ENCODE assay signal across 8 cellular contexts in genomic region chr12:5432011-5432400, GRCh38. TPM values are rescaled to one million over a fixed set of nuclear protein-coding genes. Genes with fewer than 3 reads are reported as not detected.
DNase-seq lines count a peak whose midpoint lies in the region; ATAC-seq and TF ChIP-seq lines count a peak whose summit lies in the region.

Gene NTF3 (plus strand): TSS chr12:5432108. CDS start chr12:5432325, 217 bp downstream.

- peak within 1 kb of the TSS; percentile 37 for H3K4me3 ChIP-seq in Jurkat, Clone E6-1 (ENCODE audit: low read length)
- peak within 1 kb of the TSS in 54 of 59 donors; percentile 2 to 64 (median 38) for H3K4me3 ChIP-seq in dorsolateral prefrontal cortex
- no peak within 1 kb of the TSS for H3K4me3 ChIP-seq in mucosa of descending colon

- H3K36me3 Mint-ChIP-seq in CD4-positive, alpha-beta T cell (ENCODE audit: low read depth), result no peaks in the 10 kb centered on the region

- no peaks in the 10 kb centered on the region for H3K9me3 ChIP-seq in CD4-positive, alpha-beta T cell (ENCODE audit: control insufficient read depth, low read length)
- H3K9me3 ChIP-seq in mucosa of descending colon, result no peaks in the 10 kb centered on the region

- CTCF ChIA-PET in CD4-positive, alpha-beta T cell (lab: Charles Lee), result no interaction called here

- H3K27me3 Mint-ChIP-seq in CD4-positive, alpha-beta T cell, result peaks cover 49% of the 10 kb centered on the region

- H3K27ac Mint-ChIP-seq in CD4-positive, alpha-beta T cell, result no peak within 1 kb of the TSS

- H3K4me3 Mint-ChIP-seq in CD4-positive, alpha-beta T cell, result peak within 1 kb of the TSS; percentile 77

- POLR2A ChIA-PET in CD4-positive, alpha-beta T cell (lab: Charles Lee), result no interaction called here

- no peaks in the 10 kb centered on the region for H3K9me3 Mint-ChIP-seq in CD4-positive, alpha-beta T cell

- intact Hi-C loops in CD4-positive, alpha-beta T cell (cut with DNase I, micrococcal nuclease), result no loop called here
- intact Hi-C loops in dorsolateral prefrontal cortex (cut with DNase I), result no loop called here
- intact Hi-C loops in mucosa of descending colon (cut with DNase I, micrococcal nuclease), result no loop called here

- no peak for ATAC-seq in CD4-positive, alpha-beta T cell (ENCODE audit: poor library complexity)
- ATAC-seq in mucosa of descending colon (peak; percentile 63), HG02840 (IDR thresholded peaks at IDR 0.05; ENCODE audit: low FRiP score, unreplicated experiment) (no peak), GM19035 (IDR thresholded peaks at IDR 0.05; ENCODE audit: unreplicated experiment) (no peak)
- no peak for ATAC-seq in activated CD4-positive, CD25-positive, alpha-beta regulatory T cell treated with anti-CD3 and anti-CD28 coated beads, Interleukin-2, amount 50 U/mL, for 24 hours

- H3K4me1 ChIP-seq in mucosa of descending colon (ENCODE audit: low read depth), result peaks cover 16% of the 10 kb centered on the region

- no peak within 1 kb of the TSS for H3K27ac ChIP-seq in CD4-positive, alpha-beta T cell (ENCODE audit: low read depth, low read length)
- peak within 1 kb of the TSS in 1 of 59 donors; percentile 21 for H3K27ac ChIP-seq in dorsolateral prefrontal cortex

- no peak for TF ChIP-seq CTCF in CD4-positive, alpha-beta T cell (IDR thresholded peaks at IDR 0.05)
- TF ChIP-seq CTCF in dorsolateral prefrontal cortex (IDR thresholded peaks at IDR 0.05 in 54 of 56, conservative IDR thresholded peaks at IDR 0.05 in 2 of 56; ENCODE audit: low read depth in 1 of 56, partially characterized antibody in 56 of 56), result no peak
- TF ChIP-seq CTCF in mucosa of descending colon (IDR thresholded peaks at IDR 0.05), result no peak

- no peak for DNase-seq in CD4-positive, alpha-beta T cell
- peak; percentile 20 for DNase-seq in Jurkat, Clone E6-1 (ENCODE audit: low read depth, low spot score)
- DNase-seq in dorsolateral prefrontal cortex, result peak in 1 of 10 donors; percentile 64
- peak in 1 of 3 donors; percentile 26 for DNase-seq in mucosa of descending colon
- DNase-seq in NK-92 treated with Interleukin-12 subunit alpha and Interleukin-12 subunit beta, amount 100 ng/mL, for 24 hours (lab: John Stamatoyannopoulos, UW), result no peak

- peaks cover 71% of the 10 kb centered on the region for H3K27me3 ChIP-seq in CD4-positive, alpha-beta T cell (ENCODE audit: control insufficient read depth, insufficient read depth, low read length)
- peaks cover 13 to 98% (median 72%) of the 10 kb centered on the region in 45 donors for H3K27me3 ChIP-seq in dorsolateral prefrontal cortex

- H3K4me1 Mint-ChIP-seq in CD4-positive, alpha-beta T cell (ENCODE audit: low read depth), result peaks cover 5% of the 10 kb centered on the region

- H3K36me3 ChIP-seq in mucosa of descending colon (ENCODE audit: low read depth), result no peaks in the 10 kb centered on the region

RNA-seq across cellular contexts. Expression of gene NTF3, which starts in this region (rescaled TPM):
- total RNA-seq in CD4-positive, alpha-beta T cell, result not detected
- polyA plus RNA-seq in Jurkat, Clone E6-1 (2012; ENCODE audit: insufficient read depth, insufficient read length), result 1.3 TPM
- total RNA-seq in dorsolateral prefrontal cortex (1 to 10 TPM in 12 of 120 experiments, under 1 TPM in 13, not detected in 95; 0.46 to 3.1 (median 0.84) TPM), mucosa of descending colon (1 to 10 TPM in 2 of 3 donors, under 1 TPM in 1; 0.58 to 1.4 (median 1.4) TPM)
